ENCODE assay signal across 18 cellular contexts in genomic region chr12:98498635-98499034, GRCh38. TPM values are rescaled to one million over a fixed set of nuclear protein-coding genes. Genes with fewer than 3 reads are reported as not detected.
DNase-seq lines count a peak whose midpoint lies in the region; ATAC-seq, FAIRE-seq and TF ChIP-seq lines count a peak whose summit lies in the region.
"Had no signal": no experiment of that assay in that cellular context is flagged by ENCODE, and none has a peak within 500 bp of the region (broad histone marks: within the 10 kb centered on the region; RNA-seq: fewer than 3 reads in every experiment).

No MANE protein-coding gene starts in this region.

- H3K4me2 ChIP-seq in HepG2 (ENCODE audit: low read depth, low read length), result no peak overlapping the region
- H3K4me2 ChIP-seq in neuronal stem cell (ENCODE audit: insufficient read depth, low read length, poor library complexity, severe bottlenecking), result no peak overlapping the region
- H3K4me2 ChIP-seq: BLaER1 had no signal

- H3K27me3 ChIP-seq in HepG2 (ENCODE audit: control insufficient read depth in 1 of 2, insufficient read depth in 2 of 2, low read length in 2 of 2), result no peaks in the 10 kb centered on the region; a peak in 1 of 5 replicates
- H3K27me3 ChIP-seq in neuronal stem cell (ENCODE audit: control insufficient read depth in 3 of 3, insufficient read depth in 3 of 3, low read depth in 1 of 3, low read length in 3 of 3), result no peaks in the 10 kb centered on the region
- H3K27me3 ChIP-seq: BLaER1 had no signal

- DNase-seq in WTC11 (ENCODE audit: low spot score), result no peak
- no peak for DNase-seq in HepG2 (ENCODE audit: low spot score)
- no peak for DNase-seq in neuronal stem cell (ENCODE audit: low spot score)
- DNase-seq in SK-N-DZ (ENCODE audit: low spot score), result no peak
- DNase-seq in DMS53 treated with DMSO at 0.1 percent for 48 hours (lab: John Stamatoyannopoulos, UW; ENCODE audit: unreplicated experiment), result no peak
- no peak for DNase-seq in cerebellar nuclear complex (lab: John Stamatoyannopoulos, UW)
- DNase-seq: 8988T; Calu3; CD4-positive, alpha-beta memory T cell; DND-41; EL; GOT3; H7 had no signal

- H3K9me3 Mint-ChIP-seq in WTC11, result no peaks in the 10 kb centered on the region

- no peak overlapping the region for H3K4me3 ChIP-seq in HepG2 (replicated peaks in 1 of 3; ENCODE audit: insufficient read depth in 1 of 3, low read depth in 2 of 3, low read length in 3 of 3)
- no peak overlapping the region for H3K4me3 ChIP-seq in neuronal stem cell (ENCODE audit: low read length in 2 of 2)
- H3K4me3 ChIP-seq: BLaER1, GM12878 had no signal

- no peak overlapping the region for H3K4ac ChIP-seq in neuronal stem cell (ENCODE audit: low read length)

- no peaks in the 10 kb centered on the region for H4K20me1 ChIP-seq in HepG2 (ENCODE audit: insufficient read depth, low read length)
- H4K20me1 ChIP-seq: BLaER1 had no signal

- no TSS peak for BruUV-seq in HepG2 (replicated peaks; lab: Mats Ljungman, UMichigan)

- H3K9me3 ChIP-seq in HepG2 (ENCODE audit: low read length), result no peaks in the 10 kb centered on the region
- no peaks in the 10 kb centered on the region for H3K9me3 ChIP-seq in neuronal stem cell (replicated peaks in 1 of 2; ENCODE audit: control insufficient read depth in 2 of 2, insufficient read depth in 1 of 2, low read depth in 1 of 2, low read length in 2 of 2)

- H3K36me3 ChIP-seq in HepG2 (replicated peaks in 1 of 2; ENCODE audit: control insufficient read depth in 1 of 2, insufficient read depth in 2 of 2, low read length in 2 of 2) (no peaks in the 10 kb centered on the region), neuronal stem cell (replicated peaks in 1 of 2; ENCODE audit: control insufficient read depth in 2 of 2, insufficient read depth in 2 of 2, low read length in 2 of 2) (no peaks in the 10 kb centered on the region)
- H3K36me3 ChIP-seq: BLaER1 had no signal

- H4K91ac ChIP-seq in neuronal stem cell (ENCODE audit: low read depth, low read length, poor library complexity), result no peak overlapping the region

- no peak overlapping the region for H3K18ac ChIP-seq in neuronal stem cell (ENCODE audit: low read length)

- WGBS in HepG2 (ENCODE audit: low lambda C conversion rate), result 77% methylated on average over 4 of the region's 4 CpGs
- WGBS in neuronal stem cell (ENCODE audit: extremely low coverage in 2 of 2, insufficient read length in 2 of 2, insufficient replicate concordance in 1 of 2), 2 donors, result no CpG with 5 or more reads among the region's 4 CpGs

- H2BK5ac ChIP-seq in neuronal stem cell (ENCODE audit: low read length), result no peak overlapping the region

- H3K23ac ChIP-seq in neuronal stem cell (ENCODE audit: low read depth, low read length, poor library complexity), result no peak overlapping the region

- intact Hi-C loops in HepG2 (cut with micrococcal nuclease; ENCODE audit: unreplicated experiment), result no loop called here

- peaks cover 5% of the 10 kb centered on the region for H3K4me1 Mint-ChIP-seq in WTC11

- no peak for TF ChIP-seq CTCF in 22Rv1 (IDR thresholded peaks at IDR 0.05)
- TF ChIP-seq CTCF in WTC11 (IDR thresholded peaks at IDR 0.05), result no peak
- no peak for TF ChIP-seq CTCF in HepG2 (CRISPR knock-in tag; IDR thresholded peaks at IDR 0.05)

- peak overlapping the region; percentile 21 for H3K14ac ChIP-seq in neuronal stem cell (ENCODE audit: low read length)

- no peaks in the 10 kb centered on the region for H3K79me1 ChIP-seq in neuronal stem cell (ENCODE audit: low read depth, low read length)

- H3K79me2 ChIP-seq in HepG2 (ENCODE audit: insufficient read depth, low read length), result no peaks in the 10 kb centered on the region

- H4K8ac ChIP-seq in neuronal stem cell (ENCODE audit: low read depth, low read length), result no peak overlapping the region

- no peak overlapping the region for H2BK120ac ChIP-seq in neuronal stem cell (ENCODE audit: low read depth, low read length)

- H3K27ac ChIP-seq in 22Rv1, result peak overlapping the region; percentile 99
- no peak overlapping the region for H3K27ac ChIP-seq in HepG2 (ENCODE audit: extremely low read length, insufficient read depth, low read length)
- no peak overlapping the region for H3K27ac ChIP-seq in neuronal stem cell (replicated peaks; ENCODE audit: low read length)
- H3K27ac ChIP-seq: BLaER1 had no signal

- TF ChIP-seq EP300 in HepG2 (IDR thresholded peaks at IDR 0.05; ENCODE audit: low read depth in 2 of 2, low read length in 2 of 2) (no peak), HepG2 (CRISPR knock-in tag; IDR thresholded peaks at IDR 0.05; ENCODE audit: borderline replicate concordance) (no peak)

- H2AFZ ChIP-seq in HepG2 (ENCODE audit: low read length), result no peak overlapping the region
- H2AFZ ChIP-seq in neuronal stem cell (ENCODE audit: low read length), result no peak overlapping the region

- CTCF ChIA-PET in WTC11 (lab: Charles Lee), result no interaction called here
- CTCF ChIA-PET in HepG2 (lab: Yijun Ruan, JAX; ENCODE audit: low intra/inter-chr PET ratio, low total read pairs), result no interaction called here

- H3K36me3 Mint-ChIP-seq in WTC11, result no peaks in the 10 kb centered on the region
- H3K36me3 Mint-ChIP-seq: CD14-positive monocyte had no signal

- TF ChIP-seq POLR2A in HepG2 (IDR thresholded peaks at IDR 0.05; ENCODE audit: insufficient read depth in 1 of 2, low read depth in 2 of 2, low read length in 2 of 2), result no peak

- H3K4me3 Mint-ChIP-seq in WTC11, result no peak overlapping the region
- H3K4me3 Mint-ChIP-seq: CD14-positive monocyte; CD4-positive, alpha-beta memory T cell had no signal

- POLR2A ChIA-PET in WTC11 (lab: Charles Lee) (no interaction called here), HepG2 (lab: Yijun Ruan, JAX) (no interaction called here)

- TF ChIP-seq RAD21 in HepG2 (CRISPR knock-in tag; IDR thresholded peaks at IDR 0.05), result no peak

- H2BK15ac ChIP-seq in neuronal stem cell (ENCODE audit: low read length), result no peak overlapping the region

- H3K4me1 ChIP-seq in HepG2 (ENCODE audit: insufficient read depth, low read length), result peaks cover 40% of the 10 kb centered on the region
- H3K4me1 ChIP-seq in neuronal stem cell (ENCODE audit: control insufficient read depth in 2 of 2, insufficient read depth in 1 of 2, low read depth in 1 of 2, low read length in 2 of 2), result no peaks in the 10 kb centered on the region

- ATAC-seq in WTC11, result no peak
- no peak for ATAC-seq in HepG2
- no peak for ATAC-seq in HG03280 (IDR thresholded peaks at IDR 0.05; ENCODE audit: unreplicated experiment)
- ATAC-seq: GM12878 had no signal

- H3K27ac Mint-ChIP-seq in WTC11, result no peak overlapping the region

- H2AK5ac ChIP-seq in neuronal stem cell (ENCODE audit: low read depth, low read length), result no peak overlapping the region

- H2BK12ac ChIP-seq in neuronal stem cell (ENCODE audit: low read length), result no peak overlapping the region

- no peak for FAIRE-seq in HepG2 (lab: Jason Lieb, UNC)
- FAIRE-seq: GM12878 had no signal

- in situ Hi-C loops in HepG2 (cut with HindIII; ENCODE audit: extremely low pct_ligation_motif_present, low pct_unique_long_range_greater_than_20kb), result no loop called here

- H3K27me3 Mint-ChIP-seq in WTC11 (ENCODE audit: low read depth), result no peaks in the 10 kb centered on the region; the same call in 1 of the 2 replicates

- H3K9ac ChIP-seq in HepG2 (ENCODE audit: insufficient read depth, low read depth, low read length), result no peak overlapping the region
- H3K9ac ChIP-seq in neuronal stem cell (ENCODE audit: low read depth, low read length, poor library complexity), result no peak overlapping the region
- H3K9ac ChIP-seq: BLaER1 had no signal

TF ChIP-seq in WTC11, 78 proteins besides CTCF, POLR2A, EP300 and RAD21 (continues in another document):
- no peak for TF ChIP-seq MLX (CRISPR knock-in tag; IDR thresholded peaks at IDR 0.05)

TF ChIP-seq in HepG2, 621 proteins besides CTCF, POLR2A, EP300 and RAD21:
- TF ChIP-seq ZNF121 (CRISPR knock-in tag; IDR thresholded peaks at IDR 0.05), result peak; percentile 75
- no peak for TF ChIP-seq ZNF501 (CRISPR knock-in tag; IDR thresholded peaks at IDR 0.05)

RNA-seq across cellular contexts. Expression of gene TMPO, which starts 16.8 kb away (rescaled TPM):
- total RNA-seq in WTC11 (2021) (171 to 177 TPM (median 176 TPM) in 3 replicates), HepG2 (2016; rRNA removed; fragmentation: Illumina TruSeq; extraction: Trizol) (167 and 208 TPM in 2 replicates)
- 14.5 and 15.0 TPM in 2 replicates for total RNA-seq in HepG2 (2016; cell fraction: cytosol; rRNA removed; fragmentation: Illumina TruSeq; extraction: Trizol; ENCODE audit: low read depth)
- total RNA-seq in HepG2 (2016; cell fraction: insoluble cytoplasmic fraction; rRNA removed; fragmentation: Illumina TruSeq; extraction: Trizol), result 165 and 208 TPM in 2 replicates
- total RNA-seq in HepG2 (2016; cell fraction: membrane; rRNA removed; fragmentation: Illumina TruSeq; extraction: Trizol), result 29.5 and 32.8 TPM in 2 replicates
- 109 and 125 TPM in 2 replicates for total RNA-seq in HepG2 (2016; cell fraction: nucleus; rRNA removed; fragmentation: Illumina TruSeq; extraction: Trizol)
- polyA plus RNA-seq in HepG2 (2011; rRNA removed), result 17.9 and 24.2 TPM in 2 replicates
- polyA plus RNA-seq in HepG2 (2011; cell fraction: cytosol; rRNA removed), result 9.4 and 12.7 TPM in 2 replicates
- polyA plus RNA-seq in HepG2 (2011; cell fraction: nucleus; rRNA removed), result 12.7 and 16.4 TPM in 2 replicates
- polyA plus RNA-seq in HepG2 (2012), result 21.7 and 34.3 TPM in 2 replicates
- polyA plus RNA-seq in HepG2 (2016; cell fraction: cytosol; fragmentation: Illumina TruSeq; extraction: Trizol; ENCODE audit: low read depth), result 3.1 and 3.3 TPM in 2 replicates
- 109 and 116 TPM in 2 replicates for polyA plus RNA-seq in HepG2 (2016; cell fraction: insoluble cytoplasmic fraction; fragmentation: Illumina TruSeq; extraction: Trizol; ENCODE audit: low read depth)
- polyA plus RNA-seq in HepG2 (2016; cell fraction: membrane; fragmentation: Illumina TruSeq; extraction: Trizol; ENCODE audit: low read depth), result 13.5 and 13.7 TPM in 2 replicates
- 89.9 and 97.1 TPM in 2 replicates for polyA plus RNA-seq in HepG2 (2016; cell fraction: nucleus; fragmentation: Illumina TruSeq; extraction: Trizol; ENCODE audit: insufficient read depth, low read depth)
- 28.5 and 68.6 TPM in 2 replicates for polyA minus RNA-seq in HepG2 (2011; rRNA and poly(A)+ RNA removed; ENCODE audit: low replicate concordance)
- polyA minus RNA-seq in HepG2 (2011; cell fraction: cytosol; rRNA and poly(A)+ RNA removed), result 32.3 and 34.2 TPM in 2 replicates
- polyA minus RNA-seq in HepG2 (2011; cell fraction: nucleus; rRNA and poly(A)+ RNA removed), result 85.9 and 91.0 TPM in 2 replicates
- polyA plus RNA-seq in neuronal stem cell (2013, experiment 1 of 2), result 151 TPM
- 158 TPM for polyA plus RNA-seq in neuronal stem cell (2013, experiment 2 of 2)
- polyA plus RNA-seq in SK-N-DZ (2014; cell fraction: cytosol; rRNA removed), result 372 and 415 TPM in 2 replicates
- polyA plus RNA-seq in SK-N-DZ (2014; cell fraction: nucleus; rRNA removed), result 248 and 287 TPM in 2 replicates
